23 cellular contexts compared by ENCODE assay signal in the genomic region with DNA sequence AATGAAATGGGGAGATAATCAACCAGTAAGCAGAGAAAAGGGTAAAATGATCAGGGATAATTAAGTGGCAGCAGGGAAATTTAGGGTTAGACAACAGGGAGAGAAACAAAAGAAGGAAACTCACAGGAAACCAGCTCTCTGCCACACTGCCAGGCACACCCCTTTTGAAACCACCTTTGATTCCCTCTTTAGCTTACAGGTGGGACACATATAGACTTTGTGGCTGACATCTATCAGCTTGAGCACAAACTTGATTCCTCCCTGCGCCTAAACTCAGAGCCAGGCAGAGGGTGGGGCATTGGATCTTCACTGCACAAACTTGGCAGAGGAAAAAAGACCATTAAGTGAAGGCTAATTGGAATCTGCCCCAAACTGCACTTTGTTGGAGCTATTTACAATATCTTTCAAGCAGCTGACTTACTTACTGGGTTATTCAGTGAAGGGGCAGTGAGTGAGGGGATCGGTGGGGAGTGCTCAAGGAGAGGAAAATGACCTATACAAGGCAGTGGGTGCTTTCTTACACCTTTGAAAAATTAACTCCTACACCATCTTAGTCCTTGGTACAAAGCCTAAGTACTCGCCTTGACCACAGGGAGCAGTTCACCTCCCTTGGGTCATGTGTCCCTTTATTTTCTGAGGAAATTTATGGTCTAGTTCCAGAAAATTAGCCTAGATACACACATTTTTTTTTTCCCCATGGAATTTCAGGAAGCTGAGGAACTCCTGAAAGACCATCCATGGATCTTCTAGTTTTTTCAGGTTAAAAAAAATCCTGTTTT.
DNase-seq lines count a peak whose midpoint lies in the region; ATAC-seq and TF ChIP-seq lines count a peak whose summit lies in the region.
"Had no signal": no experiment of that assay in that cellular context is flagged by ENCODE, and none has a peak within 500 bp of the region (broad histone marks: within the 10 kb centered on the region; RNA-seq: fewer than 3 reads in every experiment).

No MANE protein-coding gene starts in this region.

- intact Hi-C loops in left ventricle myocardium inferior (cut with micrococcal nuclease) (no loop called here), heart right ventricle (cut with DNase I) (loop anchor here in 6 of 10 donors (5.0 to 10.0 kb wide), 6 partner anchors 54 to 177 kb away; no protein-coding TSS in a partner anchor), mucosa of descending colon (cut with DNase I, micrococcal nuclease) (loop anchor here in 1 of 2 donors (10.0 kb wide), 1 partner anchor 54 kb away; no protein-coding TSS in a partner anchor)
- intact Hi-C loops in CD8-positive, alpha-beta T cell (cut with DNase I, micrococcal nuclease) = no loop called here

- no peaks in the 10 kb centered on the region for H3K9me3 ChIP-seq in left ventricle myocardium inferior (replicated peaks)
- no peaks in the 10 kb centered on the region for H3K9me3 ChIP-seq in heart right ventricle
- H3K9me3 ChIP-seq in mucosa of descending colon = no peaks in the 10 kb centered on the region
- no peaks in the 10 kb centered on the region for H3K9me3 ChIP-seq in CD8-positive, alpha-beta T cell (ENCODE audit: low read length)
- H3K9me3 ChIP-seq: SK-N-SH, tibial nerve had no signal

- H3K27ac ChIP-seq in left ventricle myocardium inferior (replicated peaks) (peak overlapping the region; percentile 86), heart right ventricle (peak overlapping the region in 5 of 10 donors; percentile 17 to 32 (median 18))
- H3K27ac ChIP-seq in CD8-positive, alpha-beta T cell (ENCODE audit: low read depth, low read length) = no peak overlapping the region
- H3K27ac ChIP-seq: GM23248 had no signal

- POLR2A ChIA-PET in WTC11 (lab: Charles Lee) = interaction anchor here (1.1 kb wide), 1 partner anchor 168 kb away, joined by 3 read pairs; no protein-coding TSS in a partner anchor
- POLR2A ChIA-PET in CD8-positive, alpha-beta T cell (lab: Charles Lee) = no interaction called here

- peaks cover 97% of the 10 kb centered on the region for H3K4me1 ChIP-seq in left ventricle myocardium inferior
- H3K4me1 ChIP-seq in heart right ventricle = peaks cover 5 to 99% (median 62%) of the 10 kb centered on the region in 9 donors
- H3K4me1 ChIP-seq in mucosa of descending colon (ENCODE audit: low read depth) = peaks cover 33% of the 10 kb centered on the region
- H3K4me1 ChIP-seq in CD8-positive, alpha-beta T cell (ENCODE audit: insufficient read depth, low read length) = no peaks in the 10 kb centered on the region

- no peak for ATAC-seq in heart right ventricle
- no peak for ATAC-seq in WTC11
- peak; percentile 9 for ATAC-seq in mucosa of descending colon
- no peak for ATAC-seq in natural killer cell treated with Interleukin-12 subunit alpha and Interleukin-12 subunit beta and Interleukin-15 and Interleukin-18, amount 100 ng/mL, for 72 hours
- no peak for ATAC-seq in CD8-positive, alpha-beta T cell
- ATAC-seq: Panc1; stimulated activated effector memory CD8-positive, alpha-beta T cell treated with anti-CD3 and anti-CD28 coated beads, Interleukin-12 subunit alpha, Interleukin-12 subunit beta, amount 100 ng/mL, for 72 hours had no signal

- H3K27ac Mint-ChIP-seq in WTC11 (peak overlapping the region; percentile 42), type B pancreatic cell (no peak overlapping the region)
- H3K27ac Mint-ChIP-seq in natural killer cell treated with Interleukin-12 subunit alpha and Interleukin-12 subunit beta and Interleukin-15 and Interleukin-18, amount 100 ng/mL, for 72 hours = no peak overlapping the region
- H3K27ac Mint-ChIP-seq in CD8-positive, alpha-beta T cell = no peak overlapping the region
- H3K27ac Mint-ChIP-seq: CD14-positive monocyte; nephron; stimulated activated effector memory CD8-positive, alpha-beta T cell treated with anti-CD3 and anti-CD28 coated beads, Interleukin-12 subunit alpha, Interleukin-12 subunit beta, amount 100 ng/mL, for 72 hours had no signal

- H3K27me3 Mint-ChIP-seq in WTC11 (ENCODE audit: low read depth) (no peaks in the 10 kb centered on the region), type B pancreatic cell (no peaks in the 10 kb centered on the region)
- H3K27me3 Mint-ChIP-seq in natural killer cell treated with Interleukin-12 subunit alpha and Interleukin-12 subunit beta and Interleukin-15 and Interleukin-18, amount 100 ng/mL, for 72 hours = peaks cover 9 to 13% of the 10 kb centered on the region in 2 donors
- H3K27me3 Mint-ChIP-seq in CD8-positive, alpha-beta T cell (ENCODE audit: low read depth) = peaks cover 2% of the 10 kb centered on the region

- H3K4me3 Mint-ChIP-seq in WTC11 (no peak overlapping the region), type B pancreatic cell (no peak overlapping the region)
- H3K4me3 Mint-ChIP-seq in natural killer cell treated with Interleukin-12 subunit alpha and Interleukin-12 subunit beta and Interleukin-15 and Interleukin-18, amount 100 ng/mL, for 72 hours = no peak overlapping the region
- no peak overlapping the region for H3K4me3 Mint-ChIP-seq in CD8-positive, alpha-beta T cell
- H3K4me3 Mint-ChIP-seq: CD14-positive monocyte; nephron; stimulated activated effector memory CD8-positive, alpha-beta T cell treated with anti-CD3 and anti-CD28 coated beads, Interleukin-12 subunit alpha, Interleukin-12 subunit beta, amount 100 ng/mL, for 72 hours had no signal

- no peak for DNase-seq in left ventricle myocardium inferior
- no peak for DNase-seq in heart right ventricle
- no peak for DNase-seq in WTC11 (ENCODE audit: low spot score)
- no peak for DNase-seq in mucosa of descending colon
- no peak for DNase-seq in type B pancreatic cell (ENCODE audit: extremely low spot score, unreplicated experiment)
- DNase-seq in natural killer cell treated with Interleukin-12 subunit alpha and Interleukin-12 subunit beta and Interleukin-15 and Interleukin-18, amount 100 ng/mL, for 72 hours (ENCODE audit: low spot score) = no peak
- no peak for DNase-seq in CD8-positive, alpha-beta T cell
- no peak for DNase-seq in NK-92 treated with Interleukin-12 subunit alpha and Interleukin-12 subunit beta, amount 100 ng/mL, for 24 hours (lab: John Stamatoyannopoulos, UW)
- DNase-seq: ACHN; activated effector memory CD4-positive, alpha-beta T cell treated with Interleukin-2 at 50 U/mL for 16 hours; caudate nucleus; DMS53; GM23248; islet precursor cell; mesenchymal stem cell; NCI-H187; NCI-H526 treated with DMSO at 0.1 percent for 48 hours; SK-N-SH had no signal

- H3K9me3 Mint-ChIP-seq in WTC11 (no peaks in the 10 kb centered on the region), type B pancreatic cell (peaks cover 3% of the 10 kb centered on the region)
- H3K9me3 Mint-ChIP-seq in natural killer cell treated with Interleukin-12 subunit alpha and Interleukin-12 subunit beta and Interleukin-15 and Interleukin-18, amount 100 ng/mL, for 72 hours = no peaks in the 10 kb centered on the region
- H3K9me3 Mint-ChIP-seq in CD8-positive, alpha-beta T cell = no peaks in the 10 kb centered on the region
- H3K9me3 Mint-ChIP-seq: CD14-positive monocyte; nephron; stimulated activated effector memory CD8-positive, alpha-beta T cell treated with anti-CD3 and anti-CD28 coated beads, Interleukin-12 subunit alpha, Interleukin-12 subunit beta, amount 100 ng/mL, for 72 hours had no signal

- CTCF ChIA-PET in WTC11 (lab: Charles Lee) = interaction anchor here (1.0 to 3.7 kb wide), 5 partner anchors 17 to 454 kb away, joined by 3 to 16 read pairs (median 5); no protein-coding TSS in a partner anchor
- CTCF ChIA-PET in CD8-positive, alpha-beta T cell (lab: Charles Lee) = no interaction called here

- H3K4me3 ChIP-seq in left ventricle myocardium inferior (no peak overlapping the region), heart right ventricle (no peak overlapping the region), mucosa of descending colon (no peak overlapping the region)
- no peak overlapping the region for H3K4me3 ChIP-seq in CD8-positive, alpha-beta T cell (ENCODE audit: low read depth, low read length)
- H3K4me3 ChIP-seq: GM23248, tibial nerve had no signal

- peaks cover 55% of the 10 kb centered on the region for H3K4me1 Mint-ChIP-seq in WTC11
- H3K4me1 Mint-ChIP-seq in type B pancreatic cell (ENCODE audit: unreplicated experiment) = peaks cover 46% of the 10 kb centered on the region
- H3K4me1 Mint-ChIP-seq in natural killer cell treated with Interleukin-12 subunit alpha and Interleukin-12 subunit beta and Interleukin-15 and Interleukin-18, amount 100 ng/mL, for 72 hours (ENCODE audit: low read depth in 2 of 2) = no peaks in the 10 kb centered on the region
- no peaks in the 10 kb centered on the region for H3K4me1 Mint-ChIP-seq in CD8-positive, alpha-beta T cell (ENCODE audit: low read depth)
- H3K4me1 Mint-ChIP-seq: CD14-positive monocyte; stimulated activated effector memory CD8-positive, alpha-beta T cell treated with anti-CD3 and anti-CD28 coated beads, Interleukin-12 subunit alpha, Interleukin-12 subunit beta, amount 100 ng/mL, for 72 hours had no signal

- H3K27me3 ChIP-seq in left ventricle myocardium inferior (ENCODE audit: low read depth) (no peaks in the 10 kb centered on the region), heart right ventricle (no peaks in the 10 kb centered on the region)
- no peaks in the 10 kb centered on the region for H3K27me3 ChIP-seq in CD8-positive, alpha-beta T cell (ENCODE audit: insufficient read depth, low read length)
- H3K27me3 ChIP-seq: tibial nerve had no signal

- WGBS in heart right ventricle, 2 donors = 35 to 46% methylated on average over 3 of the region's 3 CpGs

- TF ChIP-seq CTCF in left ventricle myocardium inferior (IDR thresholded peaks at IDR 0.05; ENCODE audit: borderline replicate concordance) (peak; percentile 14), heart right ventricle (IDR thresholded peaks at IDR 0.05) (no peak), WTC11 (IDR thresholded peaks at IDR 0.05) (no peak), mucosa of descending colon (IDR thresholded peaks at IDR 0.05) (no peak), type B pancreatic cell (conservative IDR thresholded peaks at IDR 0.05) (peak; percentile 17)
- no peak for TF ChIP-seq CTCF in CD8-positive, alpha-beta T cell (IDR thresholded peaks at IDR 0.05)

- no peaks in the 10 kb centered on the region for H3K36me3 Mint-ChIP-seq in WTC11
- H3K36me3 Mint-ChIP-seq in type B pancreatic cell = peaks cover 36% of the 10 kb centered on the region
- H3K36me3 Mint-ChIP-seq in natural killer cell treated with Interleukin-12 subunit alpha and Interleukin-12 subunit beta and Interleukin-15 and Interleukin-18, amount 100 ng/mL, for 72 hours = no peaks in the 10 kb centered on the region
- H3K36me3 Mint-ChIP-seq in CD8-positive, alpha-beta T cell = no peaks in the 10 kb centered on the region
- H3K36me3 Mint-ChIP-seq: CD14-positive monocyte; stimulated activated effector memory CD8-positive, alpha-beta T cell treated with anti-CD3 and anti-CD28 coated beads, Interleukin-12 subunit alpha, Interleukin-12 subunit beta, amount 100 ng/mL, for 72 hours had no signal

- H3K36me3 ChIP-seq in left ventricle myocardium inferior (no peaks in the 10 kb centered on the region), heart right ventricle (peaks cover 0 to under 1% (median 0%) of the 10 kb centered on the region in 9 donors), mucosa of descending colon (ENCODE audit: low read depth) (no peaks in the 10 kb centered on the region)
- H3K36me3 ChIP-seq in CD8-positive, alpha-beta T cell (ENCODE audit: insufficient read depth, low read length) = no peaks in the 10 kb centered on the region
- H3K36me3 ChIP-seq: tibial nerve had no signal

TF ChIP-seq in WTC11, 78 proteins besides CTCF, POLR2A, EP300 and RAD21 (continues in another document):
- TF ChIP-seq ZNF232 (CRISPR knock-in tag; IDR thresholded peaks at IDR 0.05) = no peak

Comparison
In these comparisons a context has a peak if more than half of its experiments do, and no peak if none do; other contexts are left out.
1. CTCF ChIP-seq: peak in left ventricle myocardium inferior (single experiment) and type B pancreatic cell (single experiment); none in heart right ventricle (0 of 9), WTC11 (single experiment), mucosa of descending colon (single experiment) and CD8-positive, alpha-beta T cell (single experiment).
2. intact Hi-C loops: an anchor here in heart right ventricle (5.0 to 10.0 kb wide); none called in left ventricle myocardium inferior and CD8-positive, alpha-beta T cell.